ENCODE assay signal across 19 cellular contexts in the genomic region with DNA sequence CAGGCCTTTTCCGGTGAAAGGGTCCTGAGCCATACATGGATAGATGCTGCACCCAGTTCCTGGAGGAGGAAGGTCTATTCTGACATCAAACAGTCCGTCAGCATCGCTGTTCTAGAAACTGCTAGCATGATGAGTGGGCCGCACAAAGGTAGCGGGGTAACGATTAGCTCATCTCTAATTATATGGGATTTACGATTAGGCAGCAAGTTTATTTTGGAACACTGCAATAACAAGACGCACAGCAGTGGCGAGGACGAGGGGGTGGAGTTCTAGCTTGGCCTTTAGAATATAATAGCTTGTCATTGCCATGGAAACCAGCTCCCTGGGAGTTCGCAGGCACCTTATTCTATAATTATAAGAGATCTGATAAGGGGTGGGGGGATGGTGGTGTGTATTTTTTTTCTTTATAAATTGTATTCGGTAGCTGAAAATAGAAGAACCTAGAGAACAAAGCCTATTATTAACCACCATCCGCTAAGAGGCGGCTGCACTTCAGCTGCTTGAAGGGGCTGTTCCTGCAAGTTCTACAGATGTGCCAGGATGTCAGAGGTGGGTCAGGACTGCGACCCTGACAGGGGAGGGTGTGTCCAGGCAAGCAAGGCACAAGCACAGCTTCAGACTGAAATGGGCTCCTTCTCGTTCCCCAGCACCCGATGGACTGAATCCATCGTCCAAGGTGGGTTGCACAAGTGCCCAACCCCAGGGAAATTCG.
DNase-seq lines count a peak whose midpoint lies in the region; ATAC-seq and TF ChIP-seq lines count a peak whose summit lies in the region.
"Had no signal": no experiment of that assay in that cellular context is flagged by ENCODE, and none has a peak within 500 bp of the region (broad histone marks: within the 10 kb centered on the region; RNA-seq: fewer than 3 reads in every experiment).

No MANE protein-coding gene starts in this region.

- H3K27me3 ChIP-seq in HAP-1 (ENCODE audit: low read depth) (peaks cover 4% of the 10 kb centered on the region; the same call in 1 of the 2 replicates), body of pancreas (no peaks in the 10 kb centered on the region), neural progenitor cell (no peaks in the 10 kb centered on the region)
- H3K27me3 ChIP-seq: breast epithelium had no signal

- no peak for TF ChIP-seq CTCF in body of pancreas (IDR thresholded peaks at IDR 0.05)
- TF ChIP-seq CTCF in neural progenitor cell (IDR thresholded peaks at IDR 0.05): no peak

- no peak for TF ChIP-seq POLR2A in body of pancreas (IDR thresholded peaks at IDR 0.05)

- H3K9me3 Mint-ChIP-seq in neural progenitor cell: peaks cover 5% of the 10 kb centered on the region
- H3K9me3 Mint-ChIP-seq: activated B cell treated with CpG ODN at 0.5 μM for 24 hours, T-cell had no signal

- no peaks in the 10 kb centered on the region for H3K36me3 Mint-ChIP-seq in neural progenitor cell
- H3K36me3 Mint-ChIP-seq: T-cell had no signal

- peak overlapping the region; percentile 46 for H3K27ac Mint-ChIP-seq in neural progenitor cell
- H3K27ac Mint-ChIP-seq: activated B cell treated with CpG ODN at 0.5 μM for 24 hours, T-cell had no signal

- H3K4me1 ChIP-seq in HAP-1 (peaks cover 4% of the 10 kb centered on the region; the same call in 1 of the 2 replicates), body of pancreas (peaks cover 5% of the 10 kb centered on the region), neural progenitor cell (no peaks in the 10 kb centered on the region)
- H3K4me1 ChIP-seq: breast epithelium had no signal

- no peak overlapping the region for H3K4me2 ChIP-seq in neural progenitor cell

- H3K9ac ChIP-seq in neural progenitor cell: no peak overlapping the region

- H4K20me1 ChIP-seq in neural progenitor cell (ENCODE audit: low read depth): no peaks in the 10 kb centered on the region

- H3K9me3 ChIP-seq in HAP-1 (no peaks in the 10 kb centered on the region), body of pancreas (no peaks in the 10 kb centered on the region), neural progenitor cell (ENCODE audit: low read depth) (no peaks in the 10 kb centered on the region)
- H3K9me3 ChIP-seq: breast epithelium, lower lobe of right lung, neutrophil had no signal

- H2AFZ ChIP-seq in neural progenitor cell (replicated peaks): no peak overlapping the region

- no peaks in the 10 kb centered on the region for H3F3A ChIP-seq in neural progenitor cell (ENCODE audit: low read depth)

- ATAC-seq in body of pancreas (peak; percentile 24), HG03571 (IDR thresholded peaks at IDR 0.05; ENCODE audit: unreplicated experiment) (no peak)
- ATAC-seq in stimulated activated naive CD8-positive, alpha-beta T cell treated with anti-CD3 and anti-CD28 coated beads, Interleukin-15, Interleukin-2, amounts not matched to agents 100 U/mL and 50 U/mL, for 24 hours: no peak
- ATAC-seq: T-cell had no signal

- no peaks in the 10 kb centered on the region for H3K79me2 ChIP-seq in neural progenitor cell (ENCODE audit: low read depth)

- H3K4me3 ChIP-seq in HAP-1: no peak overlapping the region
- H3K4me3 ChIP-seq in body of pancreas: no peak overlapping the region
- no peak overlapping the region for H3K4me3 ChIP-seq in neural progenitor cell
- H3K4me3 ChIP-seq: breast epithelium, lower lobe of right lung had no signal

- no peak overlapping the region for H3K4me3 Mint-ChIP-seq in neural progenitor cell
- H3K4me3 Mint-ChIP-seq: activated B cell treated with CpG ODN at 0.5 μM for 24 hours, T-cell had no signal

- in situ Hi-C loops in HAP-1 (cut with MboI; ENCODE audit: low sequenced_read_pairs): no loop called here

- no peak overlapping the region for H3K27ac ChIP-seq in body of pancreas
- no peak overlapping the region for H3K27ac ChIP-seq in neural progenitor cell
- H3K27ac ChIP-seq: lower lobe of right lung, neutrophil had no signal

- intact Hi-C loops in body of pancreas (cut with DNase I): no loop called here

- DNase-seq in HAP-1 (ENCODE audit: low spot score in 2 of 2): peak; percentile 10 to 18
- peak; percentile 42 for DNase-seq in NCI-H146 treated with DMSO at 0.1 percent for 48 hours (lab: John Stamatoyannopoulos, UW; ENCODE audit: unreplicated experiment)
- DNase-seq in body of pancreas: no peak
- no peak for DNase-seq in neural progenitor cell (ENCODE audit: low spot score)
- DNase-seq in CD1c-positive myeloid dendritic cell (ENCODE audit: extremely low spot score): no peak
- no peak for DNase-seq in stimulated activated naive CD8-positive, alpha-beta T cell treated with anti-CD3 and anti-CD28 coated beads, Interleukin-15, Interleukin-2, amounts not matched to agents 100 U/mL and 50 U/mL, for 24 hours
- DNase-seq: activated B cell treated with CpG ODN at 0.5 μM for 24 hours; activated gamma-delta T cell; effector memory CD4-positive, alpha-beta T cell; H7; lower lobe of right lung; NCI-H1694; NCI-H774; small intestine; stimulated activated naive CD4-positive, alpha-beta T cell; T-cell had no signal

- H3K27me3 Mint-ChIP-seq in neural progenitor cell (ENCODE audit: insufficient read depth, low read depth): peaks cover 5% of the 10 kb centered on the region

- WGBS in body of pancreas, 2 donors: 59 to 60% methylated on average over 19 of the region's 19 CpGs

- H3K36me3 ChIP-seq in HAP-1 (replicated peaks): no peaks in the 10 kb centered on the region
- H3K36me3 ChIP-seq in body of pancreas (replicated peaks in 1 of 2; ENCODE audit: insufficient read depth in 1 of 2, low read depth in 2 of 2): no peaks in the 10 kb centered on the region
- no peaks in the 10 kb centered on the region for H3K36me3 ChIP-seq in neural progenitor cell
- H3K36me3 ChIP-seq: breast epithelium, lower lobe of right lung, neutrophil had no signal

- H3K4me1 Mint-ChIP-seq in neural progenitor cell: peaks cover 48% of the 10 kb centered on the region
- H3K4me1 Mint-ChIP-seq: activated B cell treated with CpG ODN at 0.5 μM for 24 hours, T-cell had no signal

Comparison
In these comparisons a context has a peak if more than half of its experiments do, and no peak if none do; other contexts are left out.
1. DNase-seq: peak in HAP-1 (2 of 2) and NCI-H146 treated with DMSO at 0.1 percent for 48 hours (single experiment); none in body of pancreas (0 of 4), neural progenitor cell (single experiment), CD1c-positive myeloid dendritic cell (single experiment) and stimulated activated naive CD8-positive, alpha-beta T cell treated with anti-CD3 and anti-CD28 coated beads, Interleukin-15, Interleukin-2, amounts not matched to agents 100 U/mL and 50 U/mL, for 24 hours (single experiment).